Comparison of ENCODE assay signal across 21 cellular contexts in genomic region chr7:29276806-29277205, GRCh38.
"Had no signal": no experiment of that assay in that cellular context is flagged by ENCODE, and none has a peak within 500 bp of the region (broad histone marks: within the 10 kb centered on the region; RNA-seq: fewer than 3 reads in every experiment).

No MANE protein-coding gene starts in this region.

- H3K79me2 ChIP-seq: hepatocyte had no signal

- H3K4me1 Mint-ChIP-seq: naive B cell had no signal

- DNase-seq: effector CD4-positive, alpha-beta T cell; foreskin melanocyte; head of caudate nucleus; kidney; left cardiac atrium; left ventricle myocardium inferior; lower lobe of right lung; midbrain; naive B cell; nephron progenitor cell; right cardiac atrium; stimulated activated CD4-positive, alpha-beta T cell treated with anti-CD3 and anti-CD28 coated beads, Interleukin-2, amount 100 ng/mL, for 48 hours; stimulated activated naive CD8-positive, alpha-beta T cell treated with anti-CD3 and anti-CD28 coated beads, Interleukin-15, Interleukin-2, amounts not matched to agents 100 U/mL and 50 U/mL, for 24 hours; thyroid gland had no signal

- H3K4me3 Mint-ChIP-seq: memory B cell, nephron progenitor cell, type B pancreatic cell had no signal

- ATAC-seq: left cardiac atrium, lower lobe of right lung, right cardiac atrium had no signal

- H3K9me3 ChIP-seq: left ventricle myocardium inferior, lower lobe of right lung, neutrophil, suprapubic skin, thyroid gland had no signal

- H3K36me3 Mint-ChIP-seq: memory B cell, naive B cell had no signal

- H3K27me3 ChIP-seq: hepatocyte, suprapubic skin, thyroid gland had no signal

- H3K27ac Mint-ChIP-seq: memory B cell, naive B cell, nephron progenitor cell, type B pancreatic cell had no signal

- H3K9me3 Mint-ChIP-seq: memory B cell, nephron progenitor cell, type B pancreatic cell had no signal

- H2AFZ ChIP-seq: hepatocyte had no signal

- H3K4me1 ChIP-seq: lower lobe of right lung had no signal

- H3K4me2 ChIP-seq: hepatocyte, smooth muscle cell had no signal

- H3K27ac ChIP-seq: coronary artery, hepatocyte, left ventricle myocardium inferior, lower lobe of right lung, neutrophil, suprapubic skin, thyroid gland had no signal

- H3K4me3 ChIP-seq: coronary artery, hepatocyte, left ventricle myocardium inferior, lower lobe of right lung, smooth muscle cell, suprapubic skin, thyroid gland had no signal

- H3K36me3 ChIP-seq: left ventricle myocardium inferior, lower lobe of right lung, neutrophil, suprapubic skin, thyroid gland had no signal
